ENCODE assay signal across 8 cellular contexts in the genomic region with DNA sequence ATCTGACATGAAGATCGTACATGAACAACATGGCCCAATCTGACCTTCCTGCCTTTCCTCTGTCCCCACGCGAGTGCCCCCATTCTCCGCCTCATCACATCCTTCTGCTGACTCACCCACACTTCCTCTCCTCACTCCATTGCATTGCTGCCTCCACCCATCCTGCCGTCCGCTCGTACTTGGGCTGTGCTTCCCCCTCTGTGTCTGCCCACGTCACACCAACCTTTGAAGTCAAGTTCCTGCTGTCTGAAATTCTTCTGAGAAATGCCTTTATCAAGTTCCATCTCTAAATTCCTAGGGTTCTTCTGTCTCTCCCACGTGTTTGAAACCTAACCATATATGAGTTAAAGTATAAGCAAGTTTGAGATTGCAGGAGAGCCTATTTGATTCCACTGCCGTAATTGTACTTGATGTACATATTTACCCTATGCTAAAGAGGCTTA. TPM values are rescaled to one million over a fixed set of nuclear protein-coding genes. Genes with fewer than 3 reads are reported as not detected.
A peak's percentile ranks its signal among the peaks of the same experiment; 100 is the strongest.
DNase-seq lines count a peak whose midpoint lies in the region; ATAC-seq and TF ChIP-seq lines count a peak whose summit lies in the region.

No MANE protein-coding gene starts in this region.

- H3K9me3 Mint-ChIP-seq in dendritic cell treated with granulocyte-macrophage colony-stimulating factor and Interleukin-4, amounts not matched to agents 40 ng/mL and 50 ng/mL, for 4 days, result no peaks in the 10 kb centered on the region
- H3K9me3 Mint-ChIP-seq in naive B cell, result peaks cover 0 to 5% (median 0%) of the 10 kb centered on the region in 7 donors
- no peaks in the 10 kb centered on the region for H3K9me3 Mint-ChIP-seq in stimulated activated naive CD8-positive, alpha-beta T cell treated with anti-CD3 and anti-CD28 coated beads, Interleukin-15, Interleukin-2, amounts not matched to agents 100 ng/mL and 50 ng/mL, for 24 hours

- H4K5ac ChIP-seq in IMR-90 (ENCODE audit: low read depth, low read length), result no peak overlapping the region

- no peak overlapping the region for H4K8ac ChIP-seq in IMR-90 (ENCODE audit: low read depth in 2 of 2, low read length in 2 of 2)

- no peaks in the 10 kb centered on the region for H3K79me1 ChIP-seq in IMR-90 (ENCODE audit: low read depth in 1 of 2, low read length in 2 of 2)

- H3K9me1 ChIP-seq in IMR-90 (ENCODE audit: insufficient read depth, low read length), result peaks cover 3% of the 10 kb centered on the region; the same call in 1 of the 2 replicates

- H3K27ac ChIP-seq in BLaER1 treated with 17β-estradiol and CSF1 and Interleukin-3, amounts not matched to agents 10 nM and 100 nM, result peak overlapping the region; percentile 59 to 87 (median 81); a peak in 21 of 22 replicates
- H3K27ac ChIP-seq in IMR-90 (ENCODE audit: insufficient read depth, low read length), result no peak overlapping the region
- H3K27ac ChIP-seq in PC-9, result no peak overlapping the region

- H2AK5ac ChIP-seq in IMR-90 (ENCODE audit: low read depth, low read length), result peak overlapping the region; percentile 35; the same call in 1 of the 2 replicates

- H2BK20ac ChIP-seq in IMR-90 (ENCODE audit: low read depth, low read length), result no peak overlapping the region

- no peak overlapping the region for H2BK120ac ChIP-seq in IMR-90 (ENCODE audit: low read depth, low read length)

- peak overlapping the region in 10 of 11 experiments; percentile 2 to 63 (median 50); a peak in 16 of 22 replicates for H3K9ac ChIP-seq in BLaER1 treated with 17β-estradiol and CSF1 and Interleukin-3, amounts not matched to agents 10 nM and 100 nM
- H3K9ac ChIP-seq in IMR-90 (ENCODE audit: low read depth, low read length), result no peak overlapping the region

- no peaks in the 10 kb centered on the region for H4K20me1 ChIP-seq in BLaER1 treated with 17β-estradiol and CSF1 and Interleukin-3, amounts not matched to agents 10 nM and 100 nM
- H4K20me1 ChIP-seq in IMR-90 (ENCODE audit: insufficient read depth, low read length), result no peaks in the 10 kb centered on the region
- H4K20me1 ChIP-seq in PC-9 (ENCODE audit: insufficient read depth), result no peaks in the 10 kb centered on the region

- peak overlapping the region; percentile 84 for H2AFZ ChIP-seq in IMR-90 (replicated peaks; ENCODE audit: low read length, poor library complexity)
- no peak overlapping the region for H2AFZ ChIP-seq in PC-9

- H3K27me3 Mint-ChIP-seq in dendritic cell treated with granulocyte-macrophage colony-stimulating factor and Interleukin-4, amounts not matched to agents 40 ng/mL and 50 ng/mL, for 4 days, result no peaks in the 10 kb centered on the region
- H3K27me3 Mint-ChIP-seq in naive B cell, result no peaks in the 10 kb centered on the region
- H3K27me3 Mint-ChIP-seq in stimulated activated naive CD8-positive, alpha-beta T cell treated with anti-CD3 and anti-CD28 coated beads, Interleukin-15, Interleukin-2, amounts not matched to agents 100 ng/mL and 50 ng/mL, for 24 hours, result no peaks in the 10 kb centered on the region

- POLR2A ChIA-PET in IMR-90 (lab: Charles Lee; ENCODE audit: unreplicated experiment), result no interaction called here
- POLR2A ChIA-PET in PC-9 (lab: Charles Lee; ENCODE audit: unreplicated experiment), result no interaction called here

- no peak overlapping the region for H4K91ac ChIP-seq in IMR-90 (ENCODE audit: insufficient read depth, low read depth, low read length)

- H3K9me3 ChIP-seq in BLaER1 treated with 17β-estradiol and CSF1 and Interleukin-3, amounts not matched to agents 10 nM and 100 nM (replicated peaks in 1 of 11), result peaks cover 0 to 13% (median 0%) of the 10 kb centered on the region in 11 experiments; a peak in 5 of 22 replicates
- H3K9me3 ChIP-seq in IMR-90 (ENCODE audit: control insufficient read depth, insufficient read depth, low read length) (no peaks in the 10 kb centered on the region), PC-9 (ENCODE audit: insufficient read depth, low read depth) (no peaks in the 10 kb centered on the region)

- H3K4ac ChIP-seq in IMR-90 (ENCODE audit: low read depth, low read length), result no peak overlapping the region

- WGBS in IMR-90 (ENCODE audit: extremely low coverage in 2 of 2, insufficient read length in 1 of 2), 2 experiments, result 65% methylated on average over 4 of the region's 10 CpGs; no CpG with 5 or more reads in 1 of the 2 experiments

- no peaks in the 10 kb centered on the region for H3F3A ChIP-seq in PC-9 (ENCODE audit: insufficient read depth, low read depth)

- no peak overlapping the region for H2BK5ac ChIP-seq in IMR-90 (ENCODE audit: low read depth, low read length, poor library complexity, severe bottlenecking)

- no peak overlapping the region; the same call in 2 of the 3 replicates for H2BK15ac ChIP-seq in IMR-90 (ENCODE audit: low read depth, low read length)

- peaks cover 18% of the 10 kb centered on the region for H3K4me1 Mint-ChIP-seq in dendritic cell treated with granulocyte-macrophage colony-stimulating factor and Interleukin-4, amounts not matched to agents 40 ng/mL and 50 ng/mL, for 4 days (ENCODE audit: low read depth)
- peaks cover 12 to 24% (median 15%) of the 10 kb centered on the region in 3 donors for H3K4me1 Mint-ChIP-seq in naive B cell
- H3K4me1 Mint-ChIP-seq in stimulated activated naive CD8-positive, alpha-beta T cell treated with anti-CD3 and anti-CD28 coated beads, Interleukin-15, Interleukin-2, amounts not matched to agents 100 ng/mL and 50 ng/mL, for 24 hours (ENCODE audit: low read depth), result peaks cover 21% of the 10 kb centered on the region

- no peaks in the 10 kb centered on the region for H3K79me2 ChIP-seq in PC-9 (ENCODE audit: low read depth)

- dilution Hi-C loops in IMR-90 (cut with HindIII; ENCODE audit: low sequenced_read_pairs, unreplicated experiment), result no loop called here

- no peak overlapping the region for H3K23ac ChIP-seq in IMR-90 (ENCODE audit: low read depth, low read length)

- H2AK9ac ChIP-seq in IMR-90 (replicated peaks; ENCODE audit: low read depth, low read length, poor library complexity), result peak overlapping the region; percentile 69

- H3K9me2 ChIP-seq in PC-9 (ENCODE audit: insufficient read depth), result no peaks in the 10 kb centered on the region

- no peak for TF ChIP-seq RAD21 in IMR-90 (IDR thresholded peaks at IDR 0.05; ENCODE audit: low read length)

- H3K4me3 ChIP-seq in BLaER1 treated with 17β-estradiol and CSF1 and Interleukin-3, amounts not matched to agents 10 nM and 100 nM, result peak overlapping the region in 2 of 10 experiments; percentile 13 to 29; a peak in 3 of 20 replicates
- H3K4me3 ChIP-seq in IMR-90 (ENCODE audit: insufficient read depth, low read depth, low read length) (no peak overlapping the region), PC-9 (no peak overlapping the region)

- H3K14ac ChIP-seq in IMR-90 (replicated peaks; ENCODE audit: low read depth, low read length), result peak overlapping the region; percentile 13; the same call in 1 of the 2 replicates

- H3K4me3 Mint-ChIP-seq in dendritic cell treated with granulocyte-macrophage colony-stimulating factor and Interleukin-4, amounts not matched to agents 40 ng/mL and 50 ng/mL, for 4 days, result peak overlapping the region; percentile 18
- peak overlapping the region in 7 of 8 donors; percentile 9 to 74 (median 57) for H3K4me3 Mint-ChIP-seq in naive B cell
- H3K4me3 Mint-ChIP-seq in stimulated activated naive CD8-positive, alpha-beta T cell treated with anti-CD3 and anti-CD28 coated beads, Interleukin-15, Interleukin-2, amounts not matched to agents 100 ng/mL and 50 ng/mL, for 24 hours, result peak overlapping the region; percentile 17

- no peak overlapping the region for H3K56ac ChIP-seq in IMR-90 (ENCODE audit: extremely low read depth, insufficient read depth, low read length)

- H3K18ac ChIP-seq in IMR-90 (ENCODE audit: low read depth, low read length), result no peak overlapping the region

- intact Hi-C loops in IMR-90 (cut with micrococcal nuclease) (loop anchor here (5.0 kb wide), 1 partner anchor 617 kb away; no protein-coding TSS in a partner anchor), PC-9 (cut with micrococcal nuclease; ENCODE audit: unreplicated experiment) (loop anchor here (5.0 kb wide), 1 partner anchor 617 kb away; no protein-coding TSS in a partner anchor)
- intact Hi-C loops in dendritic cell treated with granulocyte-macrophage colony-stimulating factor and Interleukin-4, amounts not matched to agents 40 ng/mL and 50 ng/mL, for 4 days (cut with micrococcal nuclease), result loop anchor here (2.0 to 5.0 kb wide), 2 partner anchors 18 to 617 kb away; partner anchors contain the start of gene STARD4

- DNase-seq in IMR-90, result peak; percentile 41
- DNase-seq in activated CD4-positive, alpha-beta T cell treated with anti-CD3 and anti-CD28 coated beads for 1 hour, result peak; percentile 65
- DNase-seq in naive B cell, result peak; percentile 84
- no peak for DNase-seq in PC-9

- H3K4me2 ChIP-seq in BLaER1 treated with 17β-estradiol and CSF1 and Interleukin-3, amounts not matched to agents 10 nM and 100 nM, result peak overlapping the region; percentile 28 to 76 (median 58)
- no peak overlapping the region for H3K4me2 ChIP-seq in IMR-90 (ENCODE audit: low read depth, low read length)
- no peak overlapping the region; the same call in 1 of the 2 replicates for H3K4me2 ChIP-seq in PC-9

- no peak for TF ChIP-seq POLR2A in IMR-90 (IDR thresholded peaks at IDR 0.05; ENCODE audit: low read depth, low read length)

- no peaks in the 10 kb centered on the region for H3K36me3 ChIP-seq in BLaER1 treated with 17β-estradiol and CSF1 and Interleukin-3, amounts not matched to agents 10 nM and 100 nM
- no peaks in the 10 kb centered on the region for H3K36me3 ChIP-seq in IMR-90 (ENCODE audit: control insufficient read depth, insufficient read depth, low read length)
- no peaks in the 10 kb centered on the region for H3K36me3 ChIP-seq in PC-9 (ENCODE audit: low read depth)

- no peaks in the 10 kb centered on the region for H3K36me3 Mint-ChIP-seq in dendritic cell treated with granulocyte-macrophage colony-stimulating factor and Interleukin-4, amounts not matched to agents 40 ng/mL and 50 ng/mL, for 4 days (ENCODE audit: low read depth)
- no peaks in the 10 kb centered on the region for H3K36me3 Mint-ChIP-seq in naive B cell
- no peaks in the 10 kb centered on the region for H3K36me3 Mint-ChIP-seq in stimulated activated naive CD8-positive, alpha-beta T cell treated with anti-CD3 and anti-CD28 coated beads, Interleukin-15, Interleukin-2, amounts not matched to agents 100 ng/mL and 50 ng/mL, for 24 hours (ENCODE audit: low read depth)

- peaks cover 14 to 63% (median 41%) of the 10 kb centered on the region in 10 experiments for H3K4me1 ChIP-seq in BLaER1 treated with 17β-estradiol and CSF1 and Interleukin-3, amounts not matched to agents 10 nM and 100 nM
- H3K4me1 ChIP-seq in IMR-90 (ENCODE audit: control insufficient read depth, insufficient read depth, low read length) (peaks cover 1% of the 10 kb centered on the region; the same call in 1 of the 2 replicates), PC-9 (replicated peaks; ENCODE audit: insufficient read depth) (no peaks in the 10 kb centered on the region)

- in situ Hi-C loops in IMR-90 (cut with MboI; ENCODE audit: low sequenced_read_pairs), result no loop called here

- TF ChIP-seq CTCF in IMR-90 (conservative IDR thresholded peaks at IDR 0.05; ENCODE audit: low read depth, low read length), result no peak
- TF ChIP-seq CTCF in PC-9 (conservative IDR thresholded peaks at IDR 0.05), result no peak

- CTCF ChIA-PET in IMR-90 (lab: Yijun Ruan, JAX) (no interaction called here), PC-9 (lab: Charles Lee) (no interaction called here)

- ATAC-seq in GM21423 (IDR thresholded peaks at IDR 0.05; ENCODE audit: unreplicated experiment), result peak; percentile 98
- ATAC-seq in IMR-90 (ENCODE audit: low read depth), result no peak
- peak; percentile 100 for ATAC-seq in naive B cell (ENCODE audit: low read depth in 2 of 2)

- no peaks in the 10 kb centered on the region for H3K27me3 ChIP-seq in BLaER1 treated with 17β-estradiol and CSF1 and Interleukin-3, amounts not matched to agents 10 nM and 100 nM
- H3K27me3 ChIP-seq in IMR-90 (ENCODE audit: control insufficient read depth, insufficient read depth, low read length) (no peaks in the 10 kb centered on the region), PC-9 (ENCODE audit: insufficient read depth, low read depth) (no peaks in the 10 kb centered on the region)

- H3K27ac Mint-ChIP-seq in dendritic cell treated with granulocyte-macrophage colony-stimulating factor and Interleukin-4, amounts not matched to agents 40 ng/mL and 50 ng/mL, for 4 days, result peak overlapping the region; percentile 82
- peak overlapping the region; percentile 16 to 89 (median 74) for H3K27ac Mint-ChIP-seq in naive B cell
- peak overlapping the region; percentile 89 for H3K27ac Mint-ChIP-seq in stimulated activated naive CD8-positive, alpha-beta T cell treated with anti-CD3 and anti-CD28 coated beads, Interleukin-15, Interleukin-2, amounts not matched to agents 100 ng/mL and 50 ng/mL, for 24 hours

- no TSS peak for BruUV-seq in IMR-90 (replicated peaks; lab: Mats Ljungman, UMichigan)
- no TSS peak for BruUV-seq in PC-9 (replicated peaks; lab: Mats Ljungman, UMichigan)

RNA-seq across cellular contexts. Expression of gene STARD4, which starts 18.0 kb away (rescaled TPM):
- total RNA-seq in IMR-90 (2012; rRNA removed), result 30.3 and 63.0 TPM in 2 replicates
- 15.9 and 21.5 TPM in 2 replicates for polyA plus RNA-seq in IMR-90 (2012; rRNA removed)
- polyA plus RNA-seq in IMR-90 (2012; cell fraction: cytosol; rRNA removed), result 4.1 and 10.6 TPM in 2 replicates
- polyA plus RNA-seq in IMR-90 (2012; cell fraction: nucleus; rRNA removed; ENCODE audit: low replicate concordance), result 4.4 and 26.9 TPM in 2 replicates
- 10 to 100 TPM in 4 of 6 donors, 1 to 10 TPM in 2; 5.8 to 12.6 (median 10.6) TPM for polyA plus RNA-seq in naive B cell (ENCODE audit: low read depth in 6 of 6)
- total RNA-seq in PC-9 (2021), result 5.1 and 6.4 TPM in 2 replicates

Comparison
In these comparisons a context has a peak if more than half of its experiments do, and no peak if none do; other contexts are left out.
1. H3K27ac ChIP-seq: peak in BLaER1 treated with 17β-estradiol and CSF1 and Interleukin-3, amounts not matched to agents 10 nM and 100 nM (11 of 11); none in IMR-90 (single experiment) and PC-9 (single experiment).
2. H3K4me2 ChIP-seq: peak in BLaER1 treated with 17β-estradiol and CSF1 and Interleukin-3, amounts not matched to agents 10 nM and 100 nM (11 of 11); none in IMR-90 (single experiment) and PC-9 (single experiment).
3. DNase-seq: peak in IMR-90 (single experiment), activated CD4-positive, alpha-beta T cell treated with anti-CD3 and anti-CD28 coated beads for 1 hour (single experiment) and naive B cell (single experiment); none in PC-9 (0 of 2).
4. Peak in every context shown above with its lines, with median percentiles within 50 percentile points of each other: H3K27ac Mint-ChIP-seq and H3K4me3 Mint-ChIP-seq.